23 cellular contexts compared by ENCODE assay signal in genomic region chr16:50909831-50910697, GRCh38.
DNase-seq lines count a peak whose midpoint lies in the region; ATAC-seq and TF ChIP-seq lines count a peak whose summit lies in the region.
"Had no signal": no experiment of that assay in that cellular context is flagged by ENCODE, and none has a peak within 500 bp of the region (broad histone marks: within the 10 kb centered on the region; RNA-seq: fewer than 3 reads in every experiment).

No MANE protein-coding gene starts in this region.

- H3K4me3 ChIP-seq in mammary epithelial cell (replicated peaks in 1 of 3; ENCODE audit: insufficient read depth in 1 of 3, low read depth in 2 of 3, low read length in 3 of 3) (no peak overlapping the region), breast epithelium (no peak overlapping the region), body of pancreas (no peak overlapping the region), neural progenitor cell (no peak overlapping the region)
- H3K4me3 ChIP-seq: BLaER1 treated with 17β-estradiol and CSF1 and Interleukin-3, amounts not matched to agents 10 nM and 100 nM; SJSA1 had no signal

- H3K36me3 ChIP-seq in mammary epithelial cell (ENCODE audit: insufficient read depth, low read length) (no peaks in the 10 kb centered on the region), breast epithelium (no peaks in the 10 kb centered on the region), body of pancreas (replicated peaks in 1 of 2; ENCODE audit: insufficient read depth in 1 of 2, low read depth in 2 of 2) (no peaks in the 10 kb centered on the region), neural progenitor cell (no peaks in the 10 kb centered on the region)
- H3K36me3 ChIP-seq: BLaER1 treated with 17β-estradiol and CSF1 and Interleukin-3, amounts not matched to agents 10 nM and 100 nM; SJSA1 had no signal

- TF ChIP-seq CTCF in mammary epithelial cell (conservative IDR thresholded peaks at IDR 0.05 in 1 of 2, IDR thresholded peaks at IDR 0.05 in 1 of 2; ENCODE audit: extremely low read depth in 1 of 2, insufficient read depth in 1 of 2, low read depth in 1 of 2, low read length in 2 of 2), result no peak
- no peak for TF ChIP-seq CTCF in breast epithelium (IDR thresholded peaks at IDR 0.05)
- TF ChIP-seq CTCF in body of pancreas (IDR thresholded peaks at IDR 0.05), result no peak
- no peak for TF ChIP-seq CTCF in neural progenitor cell (IDR thresholded peaks at IDR 0.05)
- TF ChIP-seq CTCF in WTC11 (IDR thresholded peaks at IDR 0.05), result no peak

- ATAC-seq in body of pancreas (peak; percentile 63), GM18909 (IDR thresholded peaks at IDR 0.05; ENCODE audit: poor library complexity, unreplicated experiment) (no peak), WTC11 (no peak)
- ATAC-seq: HCT116 had no signal

- no peaks in the 10 kb centered on the region for H3K9me3 Mint-ChIP-seq in neural progenitor cell
- H3K9me3 Mint-ChIP-seq in WTC11, result 0 out of 2 replicates have a peak, but pooled peaks cover 3% of the 10 kb centered on the region
- H3K9me3 Mint-ChIP-seq: CD4-positive, alpha-beta T cell had no signal

- 67% methylated on average over 8 of the region's 8 CpGs for WGBS in mammary epithelial cell (ENCODE audit: low coverage, missing lambda C conversion rate)
- WGBS in body of pancreas, 2 donors, result 61 to 76% methylated on average over 8 of the region's 8 CpGs

- H3K36me3 Mint-ChIP-seq in neural progenitor cell (no peaks in the 10 kb centered on the region), WTC11 (no peaks in the 10 kb centered on the region)
- H3K36me3 Mint-ChIP-seq: IgD-negative memory B cell had no signal

- H3K79me2 ChIP-seq in mammary epithelial cell (ENCODE audit: insufficient read depth, low read length) (no peaks in the 10 kb centered on the region), neural progenitor cell (ENCODE audit: low read depth) (no peaks in the 10 kb centered on the region)

- no TSS peak for BruUV-seq in mammary epithelial cell (replicated peaks; lab: Mats Ljungman, UMichigan)

- peaks cover 10% of the 10 kb centered on the region for H3K27me3 Mint-ChIP-seq in neural progenitor cell (ENCODE audit: insufficient read depth, low read depth)
- no peaks in the 10 kb centered on the region for H3K27me3 Mint-ChIP-seq in WTC11 (ENCODE audit: low read depth)

- POLR2A ChIA-PET in WTC11 (lab: Charles Lee), result no interaction called here

- dilution Hi-C loops in mammary epithelial cell (cut with HindIII; ENCODE audit: low sequenced_read_pairs), result no loop called here

- no peak overlapping the region for H3K4me2 ChIP-seq in mammary epithelial cell (ENCODE audit: insufficient read depth, low read depth, low read length)
- no peak overlapping the region for H3K4me2 ChIP-seq in neural progenitor cell
- H3K4me2 ChIP-seq: BLaER1 treated with 17β-estradiol and CSF1 and Interleukin-3, amounts not matched to agents 10 nM and 100 nM; KMS-11 had no signal

- DNase-seq in mammary epithelial cell, result no peak
- DNase-seq in breast epithelium (ENCODE audit: low spot score in 2 of 2), result no peak
- peak in 1 of 4 donors; percentile 7 for DNase-seq in body of pancreas
- DNase-seq in neural progenitor cell (ENCODE audit: low spot score), result no peak
- DNase-seq in superior temporal gyrus (ENCODE audit: extremely low spot score), result peak; percentile 32
- DNase-seq in occipital lobe (lab: John Stamatoyannopoulos, UW), result no peak
- no peak for DNase-seq in WTC11 (ENCODE audit: low spot score)
- DNase-seq: CD4-positive, alpha-beta T cell; COR-L47; DMS53; MM.1S; NCI-H2081; NCI-H446; NCI-H524 treated with DMSO at 0.1 percent for 48 hours; NCI-H774; Right ventricle myocardium superior; RPMI8226 had no signal

- H3K9ac ChIP-seq in mammary epithelial cell (ENCODE audit: insufficient read depth, low read length) (no peak overlapping the region), neural progenitor cell (no peak overlapping the region)
- H3K9ac ChIP-seq: BLaER1 treated with 17β-estradiol and CSF1 and Interleukin-3, amounts not matched to agents 10 nM and 100 nM; KMS-11 had no signal

- H3K4me1 ChIP-seq in mammary epithelial cell (ENCODE audit: insufficient read depth, low read length) (peaks cover under 1% of the 10 kb centered on the region), breast epithelium (no peaks in the 10 kb centered on the region), body of pancreas (peaks cover 7% of the 10 kb centered on the region), neural progenitor cell (peaks cover 4% of the 10 kb centered on the region)
- H3K4me1 ChIP-seq: BLaER1 treated with 17β-estradiol and CSF1 and Interleukin-3, amounts not matched to agents 10 nM and 100 nM; SJSA1 had no signal

- H2AFZ ChIP-seq in mammary epithelial cell (ENCODE audit: low read depth, low read length), result peak overlapping the region; percentile 42
- no peak overlapping the region for H2AFZ ChIP-seq in neural progenitor cell (replicated peaks)

- CTCF ChIA-PET in mammary epithelial cell (lab: Charles Lee; ENCODE audit: low non-redundant PET) (no interaction called here), WTC11 (lab: Charles Lee) (interaction anchor here (1.2 to 1.3 kb wide), 3 partner anchors 26 to 140 kb away, joined by 3 to 5 read pairs (median 5); no protein-coding TSS in a partner anchor)

- H3K4me1 Mint-ChIP-seq in neural progenitor cell (peaks cover 16% of the 10 kb centered on the region), WTC11 (peaks cover 9% of the 10 kb centered on the region)

- no peak overlapping the region for H3K27ac ChIP-seq in mammary epithelial cell (ENCODE audit: insufficient read depth, low read depth, low read length)
- no peak overlapping the region for H3K27ac ChIP-seq in breast epithelium
- H3K27ac ChIP-seq in body of pancreas, result no peak overlapping the region
- H3K27ac ChIP-seq in neural progenitor cell, result no peak overlapping the region
- H3K27ac ChIP-seq: BLaER1 treated with 17β-estradiol and CSF1 and Interleukin-3, amounts not matched to agents 10 nM and 100 nM; KMS-11; SJSA1 had no signal

- H3K4me3 Mint-ChIP-seq in neural progenitor cell (no peak overlapping the region), WTC11 (no peak overlapping the region)
- H3K4me3 Mint-ChIP-seq: CD4-positive, alpha-beta T cell; IgD-negative memory B cell had no signal

- TF ChIP-seq POLR2A in breast epithelium (IDR thresholded peaks at IDR 0.05), result no peak
- TF ChIP-seq POLR2A in body of pancreas (IDR thresholded peaks at IDR 0.05), result no peak

- no peaks in the 10 kb centered on the region for H4K20me1 ChIP-seq in mammary epithelial cell (ENCODE audit: insufficient read depth, low read length)
- no peaks in the 10 kb centered on the region for H4K20me1 ChIP-seq in neural progenitor cell (ENCODE audit: low read depth)
- H4K20me1 ChIP-seq: BLaER1 treated with 17β-estradiol and CSF1 and Interleukin-3, amounts not matched to agents 10 nM and 100 nM had no signal

- H3K27ac Mint-ChIP-seq in neural progenitor cell, result peak overlapping the region; percentile 61
- no peak overlapping the region for H3K27ac Mint-ChIP-seq in WTC11
- H3K27ac Mint-ChIP-seq: CD4-positive, alpha-beta T cell; IgD-negative memory B cell had no signal

- no peaks in the 10 kb centered on the region for H3K27me3 ChIP-seq in mammary epithelial cell (ENCODE audit: insufficient read depth, low read length)
- H3K27me3 ChIP-seq in breast epithelium, result no peaks in the 10 kb centered on the region
- H3K27me3 ChIP-seq in body of pancreas, result no peaks in the 10 kb centered on the region
- no peaks in the 10 kb centered on the region for H3K27me3 ChIP-seq in neural progenitor cell
- H3K27me3 ChIP-seq: BLaER1 treated with 17β-estradiol and CSF1 and Interleukin-3, amounts not matched to agents 10 nM and 100 nM; SJSA1 had no signal

- in situ Hi-C loops in mammary epithelial cell (cut with MboI; ENCODE audit: low sequenced_read_pairs in 2 of 2), result no loop called here

- H3F3A ChIP-seq in neural progenitor cell (ENCODE audit: low read depth), result no peaks in the 10 kb centered on the region

- H3K9me3 ChIP-seq in mammary epithelial cell (replicated peaks; ENCODE audit: insufficient read depth, low read length) (no peaks in the 10 kb centered on the region), breast epithelium (no peaks in the 10 kb centered on the region), body of pancreas (no peaks in the 10 kb centered on the region), neural progenitor cell (ENCODE audit: low read depth) (no peaks in the 10 kb centered on the region)
- H3K9me3 ChIP-seq: BLaER1 treated with 17β-estradiol and CSF1 and Interleukin-3, amounts not matched to agents 10 nM and 100 nM; SJSA1 had no signal

- intact Hi-C loops in mammary epithelial cell (cut with micrococcal nuclease), result no loop called here
- intact Hi-C loops in breast epithelium (cut with DNase I; ENCODE audit: low total_unique reads), result no loop called here
- intact Hi-C loops in body of pancreas (cut with DNase I), result no loop called here

TF ChIP-seq in WTC11, 78 proteins besides CTCF, POLR2A, EP300 and RAD21 (continues in another document):
- TF ChIP-seq KAT7 (CRISPR knock-in tag; IDR thresholded peaks at IDR 0.05; ENCODE audit: borderline replicate concordance), result no peak
- TF ChIP-seq ZNF232 (CRISPR knock-in tag; IDR thresholded peaks at IDR 0.05), result no peak
- TF ChIP-seq AR (CRISPR knock-in tag; IDR thresholded peaks at IDR 0.05), result no peak
- no peak for TF ChIP-seq NR3C1 (CRISPR knock-in tag; conservative IDR thresholded peaks at IDR 0.05; ENCODE audit: low read depth)
